ENCODE assay signal across 8 cellular contexts in the genomic region with DNA sequence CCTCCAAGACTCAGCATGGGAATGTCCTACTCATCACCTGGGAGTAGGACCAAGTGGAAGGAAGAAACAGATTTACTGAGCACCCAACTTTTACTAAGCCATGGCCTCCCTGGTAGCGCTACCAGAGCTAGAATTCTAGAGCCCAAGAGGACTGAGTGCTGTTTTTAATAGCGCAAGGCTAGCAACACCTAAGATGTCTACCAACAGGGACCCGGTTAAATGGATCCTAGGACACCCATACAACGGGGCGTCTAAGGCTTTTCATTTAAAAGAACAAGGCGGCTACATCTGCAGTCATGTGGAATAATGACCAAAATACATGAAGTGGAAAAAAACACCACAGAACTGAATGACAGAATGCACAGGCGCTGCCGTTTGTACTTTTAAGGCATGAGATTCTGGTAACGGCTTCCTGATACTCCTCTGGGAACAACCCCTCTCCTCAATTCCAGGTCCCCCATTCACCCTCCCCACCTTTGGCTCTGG. TPM values are rescaled to one million over a fixed set of nuclear protein-coding genes. Genes with fewer than 3 reads are reported as not detected.
DNase-seq lines count a peak whose midpoint lies in the region; ATAC-seq and TF ChIP-seq lines count a peak whose summit lies in the region.

No MANE protein-coding gene starts in this region.

- H3K9me3 ChIP-seq in left ventricle myocardium inferior (replicated peaks) (no peaks in the 10 kb centered on the region), SJCRH30 (replicated peaks) (no peaks in the 10 kb centered on the region), WERI-Rb-1 (ENCODE audit: severe bottlenecking) (no peaks in the 10 kb centered on the region)

- intact Hi-C loops in left ventricle myocardium inferior (cut with micrococcal nuclease) = no loop called here
- intact Hi-C loops in Right ventricle myocardium inferior (cut with DNase I) = no loop called here

- H3K4me3 ChIP-seq in left ventricle myocardium inferior = no peak overlapping the region
- H3K4me3 ChIP-seq in SJCRH30 = peak overlapping the region; percentile 35
- H3K4me3 ChIP-seq in urinary bladder (ENCODE audit: low read depth, low read length) = no peak overlapping the region
- H3K4me3 ChIP-seq in WERI-Rb-1 (ENCODE audit: low read depth, low read length) = no peak overlapping the region

- no peak for ATAC-seq in Right ventricle myocardium inferior

- peak overlapping the region; percentile 77 for H3K27ac ChIP-seq in left ventricle myocardium inferior (replicated peaks)
- H3K27ac ChIP-seq in SJCRH30 = peak overlapping the region; percentile 96
- peak overlapping the region; percentile 49 for H3K27ac ChIP-seq in urinary bladder (ENCODE audit: low read depth)
- no peak overlapping the region for H3K27ac ChIP-seq in WERI-Rb-1

- peaks cover 92% of the 10 kb centered on the region for H3K4me1 ChIP-seq in left ventricle myocardium inferior
- peaks cover 29% of the 10 kb centered on the region for H3K4me1 ChIP-seq in SJCRH30
- H3K4me1 ChIP-seq in urinary bladder (ENCODE audit: insufficient read depth) = peaks cover 2% of the 10 kb centered on the region

- H3K36me3 ChIP-seq in left ventricle myocardium inferior = no peaks in the 10 kb centered on the region
- peaks cover 3% of the 10 kb centered on the region for H3K36me3 ChIP-seq in SJCRH30
- H3K36me3 ChIP-seq in urinary bladder (ENCODE audit: insufficient read depth) = no peaks in the 10 kb centered on the region
- H3K36me3 ChIP-seq in WERI-Rb-1 = peaks cover 75% of the 10 kb centered on the region

- H3K27me3 ChIP-seq in left ventricle myocardium inferior (ENCODE audit: low read depth) (no peaks in the 10 kb centered on the region), SJCRH30 (no peaks in the 10 kb centered on the region), WERI-Rb-1 (ENCODE audit: insufficient read depth, low read depth, severe bottlenecking) (no peaks in the 10 kb centered on the region)

- TF ChIP-seq CTCF in left ventricle myocardium inferior (IDR thresholded peaks at IDR 0.05; ENCODE audit: borderline replicate concordance) (no peak), WERI-Rb-1 (IDR thresholded peaks at IDR 0.05; ENCODE audit: low read depth, low read length) (no peak)

- no peak for DNase-seq in left ventricle myocardium inferior
- DNase-seq in Right ventricle myocardium inferior (ENCODE audit: missing footprints) = no peak
- DNase-seq in SJCRH30 = no peak
- DNase-seq in kidney glomerular epithelial cell (lab: John Stamatoyannopoulos, UW) = peak; percentile 69
- no peak for DNase-seq in WERI-Rb-1
- no peak for DNase-seq in activated CD4-positive, CD25-positive, alpha-beta regulatory T cell (lab: John Stamatoyannopoulos, UW)
- DNase-seq in NCI-H2081 treated with DMSO at 0.1 percent for 48 hours (lab: John Stamatoyannopoulos, UW) = no peak

- WGBS in urinary bladder = 91% methylated on average over 9 of the region's 9 CpGs

RNA-seq across cellular contexts. Expression of a gene that starts 5.1 kb away (rescaled TPM):
- total RNA-seq in left ventricle myocardium inferior (59.4 TPM), Right ventricle myocardium inferior (51.7 TPM), urinary bladder (43.7 TPM)
- 66.7 and 80.4 TPM in 2 replicates for total RNA-seq in SJCRH30 (2014; rRNA removed; shearing (Covaris generic))
- 23.4 TPM for polyA plus RNA-seq in urinary bladder

RNA-seq across cellular contexts. Expression of a gene that starts 51.9 kb away (rescaled TPM):
- total RNA-seq in left ventricle myocardium inferior = 21.1 TPM
- 24.9 TPM for total RNA-seq in Right ventricle myocardium inferior
- total RNA-seq in SJCRH30 (2014; rRNA removed; shearing (Covaris generic)) = 24.1 and 25.9 TPM in 2 replicates
- 27.5 TPM for total RNA-seq in urinary bladder
- 17.7 TPM for polyA plus RNA-seq in urinary bladder

RNA-seq across cellular contexts. Expression of a gene that starts 52.2 kb away (rescaled TPM):
- total RNA-seq in left ventricle myocardium inferior (11.7 TPM), Right ventricle myocardium inferior (9.8 TPM), urinary bladder (25.6 TPM)
- total RNA-seq in SJCRH30 (2014; rRNA removed; shearing (Covaris generic)) = 12.3 and 12.7 TPM in 2 replicates
- polyA plus RNA-seq in urinary bladder = 16.6 TPM

RNA-seq across cellular contexts. Expression of a gene that starts 52.3 kb away (rescaled TPM):
- total RNA-seq in left ventricle myocardium inferior = 61.4 TPM
- total RNA-seq in Right ventricle myocardium inferior = 66.4 TPM
- 64.3 and 66.1 TPM in 2 replicates for total RNA-seq in SJCRH30 (2014; rRNA removed; shearing (Covaris generic))
- 51.6 TPM for total RNA-seq in urinary bladder
- 18.0 TPM for polyA plus RNA-seq in urinary bladder
